Comparison of ENCODE assay signal across 19 cellular contexts in genomic region chr3:188267790-188268333, GRCh38.
DNase-seq lines count a peak whose midpoint lies in the region; ATAC-seq, FAIRE-seq and TF ChIP-seq lines count a peak whose summit lies in the region.
"Had no signal": no experiment of that assay in that cellular context is flagged by ENCODE, and none has a peak within 500 bp of the region (broad histone marks: within the 10 kb centered on the region; RNA-seq: fewer than 3 reads in every experiment).

No MANE protein-coding gene starts in this region.

- intact Hi-C loops in HepG2 (cut with micrococcal nuclease; ENCODE audit: unreplicated experiment) = loop anchor here (10.0 kb wide), 1 partner anchor 523 kb away; the partner anchor contains the start of gene BCL6

- no peak overlapping the region for H3K9ac ChIP-seq in HepG2 (ENCODE audit: insufficient read depth, low read depth, low read length)
- H3K9ac ChIP-seq in smooth muscle cell (ENCODE audit: low read depth) = no peak overlapping the region

- H3K4me2 ChIP-seq in HepG2 (ENCODE audit: low read depth, low read length) (no peak overlapping the region), smooth muscle cell (peak overlapping the region; percentile 85)

- FAIRE-seq in HepG2 (lab: Jason Lieb, UNC) = no peak
- FAIRE-seq: GM12892 had no signal

- no peak for TF ChIP-seq RAD21 in HepG2 (CRISPR knock-in tag; IDR thresholded peaks at IDR 0.05)

- H3K9me3 ChIP-seq in HepG2 (ENCODE audit: low read length) = no peaks in the 10 kb centered on the region
- no peaks in the 10 kb centered on the region for H3K9me3 ChIP-seq in smooth muscle cell (replicated peaks; ENCODE audit: low read depth)
- H3K9me3 ChIP-seq: MG63, spleen had no signal

- H3K9me3 Mint-ChIP-seq in activated T-helper 17 cell treated with anti-CD3 and anti-CD28 coated beads, Interleukin-2, amount 50 U/mL, for 72 hours = no peaks in the 10 kb centered on the region
- H3K9me3 Mint-ChIP-seq: activated T-helper 2 cell treated with anti-CD3 and anti-CD28 coated beads, Interferon-gamma antibody, Interleukin-2, Interleukin-4, amounts not matched to agents 10 μg/mL and 5 μg/mL and 100 μg/mL, durations not matched to agents 14 hours and 24 hours and 36 hours; effector memory CD8-positive, alpha-beta T cell; neural crest cell had no signal

- no peak for TF ChIP-seq POLR2A in HepG2 (IDR thresholded peaks at IDR 0.05; ENCODE audit: insufficient read depth in 1 of 2, low read depth in 2 of 2, low read length in 2 of 2)

- POLR2A ChIA-PET in HepG2 (lab: Yijun Ruan, JAX) = interaction anchor here (1.9 kb wide), 1 partner anchor 27 kb away, joined by 9 read pairs; no protein-coding TSS in a partner anchor

- H3F3A ChIP-seq in smooth muscle cell (ENCODE audit: low read depth) = peaks cover 54% of the 10 kb centered on the region

- H3K27me3 ChIP-seq in HepG2 (ENCODE audit: control insufficient read depth in 1 of 2, insufficient read depth in 2 of 2, low read length in 2 of 2) (no peaks in the 10 kb centered on the region), smooth muscle cell (ENCODE audit: low read depth) (no peaks in the 10 kb centered on the region)
- H3K27me3 ChIP-seq: MG63, spleen had no signal

- no peak for TF ChIP-seq EP300 in HepG2 (IDR thresholded peaks at IDR 0.05; ENCODE audit: low read depth in 2 of 2, low read length in 2 of 2)
- TF ChIP-seq EP300 in HepG2 (CRISPR knock-in tag; IDR thresholded peaks at IDR 0.05; ENCODE audit: borderline replicate concordance) = no peak

- no peak for TF ChIP-seq CTCF in C4-2B (conservative IDR thresholded peaks at IDR 0.05)
- TF ChIP-seq CTCF in VCaP (conservative IDR thresholded peaks at IDR 0.05) = no peak
- TF ChIP-seq CTCF in HepG2 (CRISPR knock-in tag; IDR thresholded peaks at IDR 0.05) = no peak
- TF ChIP-seq CTCF in smooth muscle cell (IDR thresholded peaks at IDR 0.05; ENCODE audit: borderline replicate concordance, insufficient read depth, poor library complexity, severe bottlenecking) = no peak

- CTCF ChIA-PET in HepG2 (lab: Yijun Ruan, JAX; ENCODE audit: low intra/inter-chr PET ratio, low total read pairs) = no interaction called here

- peaks cover 12% of the 10 kb centered on the region for H3K36me3 Mint-ChIP-seq in activated T-helper 17 cell treated with anti-CD3 and anti-CD28 coated beads, Interleukin-2, amount 50 U/mL, for 72 hours (ENCODE audit: low read depth)

- in situ Hi-C loops in HepG2 (cut with HindIII; ENCODE audit: extremely low pct_ligation_motif_present, low pct_unique_long_range_greater_than_20kb) = no loop called here

- H3K4me1 Mint-ChIP-seq in activated T-helper 17 cell treated with anti-CD3 and anti-CD28 coated beads, Interleukin-2, amount 50 U/mL, for 72 hours = peaks cover 15% of the 10 kb centered on the region

- H3K27me3 Mint-ChIP-seq in activated T-helper 17 cell treated with anti-CD3 and anti-CD28 coated beads, Interleukin-2, amount 50 U/mL, for 72 hours = no peaks in the 10 kb centered on the region
- H3K27me3 Mint-ChIP-seq: effector memory CD8-positive, alpha-beta T cell had no signal

- no TSS peak for BruUV-seq in HepG2 (replicated peaks; lab: Mats Ljungman, UMichigan)

- no peak overlapping the region for H3K4me3 Mint-ChIP-seq in activated T-helper 17 cell treated with anti-CD3 and anti-CD28 coated beads, Interleukin-2, amount 50 U/mL, for 72 hours
- H3K4me3 Mint-ChIP-seq: effector memory CD8-positive, alpha-beta T cell; neural crest cell had no signal

- WGBS in HepG2 (ENCODE audit: low lambda C conversion rate) = 73% methylated on average over 7 of the region's 7 CpGs
- 70% methylated on average over 7 of the region's 7 CpGs for WGBS in smooth muscle cell (ENCODE audit: low lambda C conversion rate)

- H3K4me1 ChIP-seq in HepG2 (ENCODE audit: insufficient read depth, low read length) = peaks cover 99% of the 10 kb centered on the region
- H3K4me1 ChIP-seq in smooth muscle cell (ENCODE audit: low read depth) = peaks cover 87% of the 10 kb centered on the region

- H3K27ac Mint-ChIP-seq in activated T-helper 17 cell treated with anti-CD3 and anti-CD28 coated beads, Interleukin-2, amount 50 U/mL, for 72 hours = no peak overlapping the region
- H3K27ac Mint-ChIP-seq: activated T-helper 2 cell treated with anti-CD3 and anti-CD28 coated beads, Interferon-gamma antibody, Interleukin-2, Interleukin-4, amounts not matched to agents 10 μg/mL and 5 μg/mL and 100 μg/mL, durations not matched to agents 14 hours and 24 hours and 36 hours; effector memory CD8-positive, alpha-beta T cell had no signal

- H3K27ac ChIP-seq in C4-2B (peak overlapping the region; percentile 79), VCaP (peak overlapping the region; percentile 58; the same call in 1 of the 2 replicates), HepG2 (ENCODE audit: extremely low read length, insufficient read depth, low read length) (no peak overlapping the region), smooth muscle cell (ENCODE audit: low read depth) (peak overlapping the region; percentile 96)
- H3K27ac ChIP-seq: RWPE1 had no signal

- no peaks in the 10 kb centered on the region for H4K20me1 ChIP-seq in HepG2 (ENCODE audit: insufficient read depth, low read length)
- peaks cover 13% of the 10 kb centered on the region for H4K20me1 ChIP-seq in smooth muscle cell (ENCODE audit: low read depth)

- H3K4me3 ChIP-seq in HepG2 (replicated peaks in 1 of 3; ENCODE audit: insufficient read depth in 1 of 3, low read depth in 2 of 3, low read length in 3 of 3) = no peak overlapping the region
- no peak overlapping the region for H3K4me3 ChIP-seq in smooth muscle cell
- H3K4me3 ChIP-seq: MG63, spleen had no signal

- H2AFZ ChIP-seq in HepG2 (ENCODE audit: low read length) = no peak overlapping the region
- H2AFZ ChIP-seq in smooth muscle cell (ENCODE audit: low read depth) = no peak overlapping the region

- DNase-seq in HepG2 (ENCODE audit: low spot score) = no peak
- DNase-seq in smooth muscle cell (lab: John Stamatoyannopoulos, UW; ENCODE audit: unreplicated experiment) = no peak
- DNase-seq in dermis blood vessel endothelial cell = no peak
- no peak for DNase-seq in HCEC 1CT
- DNase-seq: activated CD4-positive, alpha-beta T cell treated with anti-CD3 and anti-CD28 coated beads, Interleukin-2, amount 50 U/mL, for 1 hour; effector memory CD8-positive, alpha-beta T cell; MG63; NCI-H2029 treated with DMSO at 0.1 percent for 48 hours; NCI-H748 treated with DMSO at 0.1 percent for 48 hours; spleen; T-helper 9 cell had no signal

- ATAC-seq in HepG2 (no peak), HG03135 (IDR thresholded peaks at IDR 0.05; ENCODE audit: unreplicated experiment) (no peak)
- ATAC-seq in activated T-helper 17 cell treated with anti-CD3 and anti-CD28 coated beads, Interleukin-2, amount 50 U/mL, for 72 hours (replicated peaks) = no peak
- ATAC-seq: effector memory CD8-positive, alpha-beta T cell had no signal

- H3K36me3 ChIP-seq in HepG2 (replicated peaks in 1 of 2; ENCODE audit: control insufficient read depth in 1 of 2, insufficient read depth in 2 of 2, low read length in 2 of 2) = peaks cover 0 to 5% of the 10 kb centered on the region in 2 experiments; a peak in 1 of 5 replicates
- H3K36me3 ChIP-seq in smooth muscle cell (ENCODE audit: low read depth) = no peaks in the 10 kb centered on the region
- H3K36me3 ChIP-seq: spleen had no signal

- H3K79me2 ChIP-seq in HepG2 (ENCODE audit: insufficient read depth, low read length) = peaks cover 39% of the 10 kb centered on the region
- H3K79me2 ChIP-seq in smooth muscle cell (ENCODE audit: low read depth) = peaks cover 23% of the 10 kb centered on the region

TF ChIP-seq in HepG2, 621 proteins besides CTCF, POLR2A, EP300 and RAD21 (continues in another document):
- no peak for TF ChIP-seq CENPX (CRISPR knock-in tag; IDR thresholded peaks at IDR 0.05)
- TF ChIP-seq, protein P1, sequence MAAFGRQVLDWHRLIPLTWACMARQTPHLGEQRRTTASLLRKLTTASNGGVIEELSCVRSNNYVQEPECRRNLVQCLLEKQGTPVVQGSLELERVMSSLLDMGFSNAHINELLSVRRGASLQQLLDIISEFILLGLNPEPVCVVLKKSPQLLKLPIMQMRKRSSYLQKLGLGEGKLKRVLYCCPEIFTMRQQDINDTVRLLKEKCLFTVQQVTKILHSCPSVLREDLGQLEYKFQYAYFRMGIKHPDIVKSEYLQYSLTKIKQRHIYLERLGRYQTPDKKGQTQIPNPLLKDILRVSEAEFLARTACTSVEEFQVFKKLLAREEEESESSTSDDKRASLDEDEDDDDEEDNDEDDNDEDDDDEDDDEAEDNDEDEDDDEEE (CRISPR knock-in tag; IDR thresholded peaks at IDR 0.05) = no peak
- peak; percentile 41; the same call in 1 of the 2 replicates for TF ChIP-seq BHLHE40 (IDR thresholded peaks at IDR 0.05; ENCODE audit: low read length)
- TF ChIP-seq MAFK (conservative IDR thresholded peaks at IDR 0.05 in 1 of 2, IDR thresholded peaks at IDR 0.05 in 1 of 2; ENCODE audit: low read length in 2 of 2) = peak; percentile 88 to 92
- no peak for TF ChIP-seq PREB (CRISPR knock-in tag; IDR thresholded peaks at IDR 0.05)
- peak; percentile 58; the same call in 1 of the 2 replicates for TF ChIP-seq BCL6 (CRISPR knock-in tag; IDR thresholded peaks at IDR 0.05)
- no peak for TF ChIP-seq ETS1 (CRISPR knock-in tag; IDR thresholded peaks at IDR 0.05)
- TF ChIP-seq MAFF (IDR thresholded peaks at IDR 0.05; ENCODE audit: low read depth, low read length) = peak; percentile 85
